ENCODE assay signal across 15 cellular contexts in genomic region chrX:49060914-49061313, GRCh38.
"Had no signal": no experiment of that assay in that cellular context is flagged by ENCODE, and none has a peak within 500 bp of the region (broad histone marks: within the 10 kb centered on the region; RNA-seq: fewer than 3 reads in every experiment).

No MANE protein-coding gene starts in this region.

- DNase-seq: activated CD4-positive, alpha-beta T cell treated with anti-CD3 and anti-CD28 coated beads, Interleukin-2, amount 50 U/mL, for 1 hour; activated CD4-positive, CD25-positive, alpha-beta regulatory T cell; activated CD8-positive, alpha-beta memory T cell treated with anti-CD3 and anti-CD28 coated beads for 24 hours; gastrocnemius medialis; mammary epithelial cell; naive B cell; retina; stimulated activated CD4-positive, alpha-beta T cell treated with anti-CD3 and anti-CD28 coated beads, Interleukin-2, amount 100 ng/mL, for 48 hours; stimulated activated naive B cell treated with anti-CD40 and anti-IgM and Interleukin-4, amounts not matched to agents 10 μg/mL and 1 μg/mL and 100 μg/mL, for 72 hours; substantia nigra had no signal

- H3K36me3 ChIP-seq: gastrocnemius medialis had no signal

- ATAC-seq: gastrocnemius medialis; left lobe of liver; stimulated activated naive B cell treated with anti-CD40 and anti-IgM and Interleukin-4, amounts not matched to agents 10 μg/mL and 1 μg/mL and 100 μg/mL, for 72 hours had no signal

- H3K9me3 ChIP-seq: ascending aorta, gastrocnemius medialis, tibial nerve had no signal

- H3K4me1 ChIP-seq: ascending aorta, gastrocnemius medialis, parathyroid adenoma, tibial nerve had no signal

- H3K27ac Mint-ChIP-seq: activated T-helper 1 cell treated with anti-CD3 and anti-CD28 coated beads, Interleukin-12 subunit alpha, Interleukin-12 subunit beta, Interleukin-2, Interleukin-4 antibody, amounts not matched to agents 30 ng/mL and 10 ng/mL and 1 ng/mL, durations not matched to agents 14 hours and 24 hours and 36 hours had no signal

- H3K27ac ChIP-seq: ascending aorta, gastrocnemius medialis, parathyroid adenoma, tibial nerve had no signal

- H3K36me3 Mint-ChIP-seq: naive B cell had no signal

- H3K4me3 ChIP-seq: ascending aorta, gastrocnemius medialis, tibial nerve had no signal

- H3K9me3 Mint-ChIP-seq: activated T-helper 1 cell treated with anti-CD3 and anti-CD28 coated beads, Interleukin-12 subunit alpha, Interleukin-12 subunit beta, Interleukin-2, Interleukin-4 antibody, amounts not matched to agents 30 ng/mL and 10 ng/mL and 1 ng/mL, durations not matched to agents 14 hours and 24 hours and 36 hours; naive B cell; stimulated activated naive B cell treated with anti-CD40 and anti-IgM and Interleukin-4, amounts not matched to agents 10 μg/mL and 1 μg/mL and 100 μg/mL, for 72 hours had no signal

- H2AFZ ChIP-seq: parathyroid adenoma had no signal

- H3K27me3 ChIP-seq: ascending aorta, gastrocnemius medialis, tibial nerve had no signal

- H3K4me3 Mint-ChIP-seq: activated T-helper 1 cell treated with anti-CD3 and anti-CD28 coated beads, Interleukin-12 subunit alpha, Interleukin-12 subunit beta, Interleukin-2, Interleukin-4 antibody, amounts not matched to agents 30 ng/mL and 10 ng/mL and 1 ng/mL, durations not matched to agents 14 hours and 24 hours and 36 hours; naive B cell; stimulated activated naive B cell treated with anti-CD40 and anti-IgM and Interleukin-4, amounts not matched to agents 10 μg/mL and 1 μg/mL and 100 μg/mL, for 72 hours had no signal

- H3K27me3 Mint-ChIP-seq: naive B cell; stimulated activated naive B cell treated with anti-CD40 and anti-IgM and Interleukin-4, amounts not matched to agents 10 μg/mL and 1 μg/mL and 100 μg/mL, for 72 hours had no signal

- H3K9ac ChIP-seq: parathyroid adenoma had no signal
